Comparison of ENCODE assay signal across 1 cellular context in genomic region chr9:121685146-121685794, GRCh38.
TF ChIP-seq lines count a peak whose summit lies in the region.

No MANE protein-coding gene starts in this region.

TF ChIP-seq in IMR-90, 13 proteins besides CTCF, POLR2A, EP300 and RAD21:
- no peak for TF ChIP-seq MAFK (IDR thresholded peaks at IDR 0.05; ENCODE audit: low read depth, low read length)
- TF ChIP-seq SMC3 (IDR thresholded peaks at IDR 0.05; ENCODE audit: low read depth, low read length), result no peak
- no peak for TF ChIP-seq MXI1 (IDR thresholded peaks at IDR 0.05; ENCODE audit: borderline replicate concordance, low read depth, low read length)
- no peak for TF ChIP-seq USF2 (IDR thresholded peaks at IDR 0.05; ENCODE audit: low read depth, low read length)
- no peak for TF ChIP-seq FOS (IDR thresholded peaks at IDR 0.05; ENCODE audit: low read depth, low read length)
- no peak for TF ChIP-seq ELK1 (IDR thresholded peaks at IDR 0.05; ENCODE audit: borderline replicate concordance, low read depth, low read length)
- no peak for TF ChIP-seq NFE2L2 (IDR thresholded peaks at IDR 0.05; ENCODE audit: low read depth, low read length)
- no peak for TF ChIP-seq CHD1 (IDR thresholded peaks at IDR 0.05; ENCODE audit: low read depth, low read length)
- TF ChIP-seq RCOR1 (IDR thresholded peaks at IDR 0.05; ENCODE audit: insufficient replicate concordance, low read length), result no peak
- no peak for TF ChIP-seq CEBPB (IDR thresholded peaks at IDR 0.05; ENCODE audit: low read depth, low read length)
- TF ChIP-seq MAZ (IDR thresholded peaks at IDR 0.05; ENCODE audit: borderline replicate concordance, low read depth, low read length), result no peak
- TF ChIP-seq BHLHE40 (IDR thresholded peaks at IDR 0.05; ENCODE audit: low read depth, low read length), result no peak
